15 cellular contexts compared by ENCODE assay signal in genomic region chr7:128359939-128360338, GRCh38. TPM values are rescaled to one million over a fixed set of nuclear protein-coding genes. Genes with fewer than 3 reads are reported as not detected.
DNase-seq lines count a peak whose midpoint lies in the region; ATAC-seq and TF ChIP-seq lines count a peak whose summit lies in the region.
"Had no signal": no experiment of that assay in that cellular context is flagged by ENCODE, and none has a peak within 500 bp of the region (broad histone marks: within the 10 kb centered on the region; RNA-seq: fewer than 3 reads in every experiment).

No MANE protein-coding gene starts in this region.

- H3K27me3 Mint-ChIP-seq in CD8-positive, alpha-beta memory T cell, result peaks cover 19 to 58% of the 10 kb centered on the region in 2 donors
- H3K27me3 Mint-ChIP-seq in progenitor cell of endocrine pancreas, result peaks cover 84% of the 10 kb centered on the region

- H3K9me3 Mint-ChIP-seq in CD8-positive, alpha-beta memory T cell, result no peaks in the 10 kb centered on the region
- no peaks in the 10 kb centered on the region for H3K9me3 Mint-ChIP-seq in progenitor cell of endocrine pancreas (ENCODE audit: low read depth)
- H3K9me3 Mint-ChIP-seq: memory B cell; stimulated activated memory B cell treated with anti-CD40 and anti-IgM and Interleukin-4, amounts not matched to agents 10 μg/mL and 1 μg/mL and 100 μg/mL, for 72 hours had no signal

- DNase-seq in CD8-positive, alpha-beta memory T cell, result no peak
- DNase-seq in NT2/D1 (ENCODE audit: low read depth, low spot score), result no peak
- no peak for DNase-seq in progenitor cell of endocrine pancreas (ENCODE audit: low spot score, unreplicated experiment)
- DNase-seq in NCI-H2196 treated with DMSO at 0.1 percent for 48 hours (lab: John Stamatoyannopoulos, UW; ENCODE audit: unreplicated experiment), result no peak
- no peak for DNase-seq in putamen (ENCODE audit: low spot score)
- DNase-seq: activated naive CD4-positive, alpha-beta T cell treated with anti-CD3 and anti-CD28 coated beads, Interleukin-2, amount 50 U/mL, for 16 hours; NCI-H1694; NCI-H226; T1000 had no signal

- H3K36me3 ChIP-seq in CD8-positive, alpha-beta memory T cell (ENCODE audit: insufficient read depth, low read length), result no peaks in the 10 kb centered on the region
- no peaks in the 10 kb centered on the region for H3K36me3 ChIP-seq in NT2/D1 (ENCODE audit: insufficient read depth, insufficient read length, low read length)
- no peaks in the 10 kb centered on the region for H3K36me3 ChIP-seq in mesodermal cell (ENCODE audit: control insufficient read depth, insufficient read depth, low read length)
- H3K36me3 ChIP-seq: thoracic aorta had no signal

- peaks cover 6% of the 10 kb centered on the region for H3K4me1 ChIP-seq in CD8-positive, alpha-beta memory T cell (ENCODE audit: insufficient read depth, low read length)
- H3K4me1 ChIP-seq in NT2/D1 (ENCODE audit: insufficient read depth, insufficient read length), result peaks cover 12% of the 10 kb centered on the region
- H3K4me1 ChIP-seq in mesodermal cell (ENCODE audit: control insufficient read depth, insufficient read depth, low read length, poor library complexity, severe bottlenecking), result peaks cover 28% of the 10 kb centered on the region

- no peaks in the 10 kb centered on the region for H3K36me3 Mint-ChIP-seq in CD8-positive, alpha-beta memory T cell
- H3K36me3 Mint-ChIP-seq in progenitor cell of endocrine pancreas (ENCODE audit: insufficient read depth), result no peaks in the 10 kb centered on the region
- H3K36me3 Mint-ChIP-seq: memory B cell; stimulated activated memory B cell treated with anti-CD40 and anti-IgM and Interleukin-4, amounts not matched to agents 10 μg/mL and 1 μg/mL and 100 μg/mL, for 72 hours had no signal

- peaks cover 14 to 22% (median 14%) of the 10 kb centered on the region in 3 donors for H3K4me1 Mint-ChIP-seq in CD8-positive, alpha-beta memory T cell
- peaks cover 13% of the 10 kb centered on the region for H3K4me1 Mint-ChIP-seq in progenitor cell of endocrine pancreas (ENCODE audit: low read depth)

- 79 to 100% methylated on average over 2 to 3 of the region's 4 CpGs for WGBS in mesodermal cell (ENCODE audit: insufficient coverage in 2 of 2), 2 experiments

- no peak overlapping the region for H3K4me3 ChIP-seq in CD8-positive, alpha-beta memory T cell (ENCODE audit: low read length)
- H3K4me3 ChIP-seq in NT2/D1 (ENCODE audit: insufficient read length, low read depth) (no peak overlapping the region), mesodermal cell (ENCODE audit: extremely low read depth, insufficient read depth, low read length, poor library complexity, severe bottlenecking) (peak overlapping the region; percentile 3)

- H3K27ac Mint-ChIP-seq in CD8-positive, alpha-beta memory T cell, result no peak overlapping the region
- H3K27ac Mint-ChIP-seq in progenitor cell of endocrine pancreas, result no peak overlapping the region
- H3K27ac Mint-ChIP-seq: memory B cell; stimulated activated memory B cell treated with anti-CD40 and anti-IgM and Interleukin-4, amounts not matched to agents 10 μg/mL and 1 μg/mL and 100 μg/mL, for 72 hours had no signal

- CTCF ChIA-PET in CD8-positive, alpha-beta memory T cell (lab: Charles Lee), result interaction anchor here (1.4 kb wide), 1 partner anchor 12 kb away, joined by 3 read pairs; no protein-coding TSS in a partner anchor

- H3K9ac ChIP-seq in NT2/D1 (ENCODE audit: insufficient read length, low read depth), result peak overlapping the region; percentile 21

- H3K4me3 Mint-ChIP-seq in CD8-positive, alpha-beta memory T cell, result peak overlapping the region in 5 of 7 donors; percentile 25 to 61 (median 48)
- H3K4me3 Mint-ChIP-seq in progenitor cell of endocrine pancreas (ENCODE audit: low read depth), result peak overlapping the region; percentile 3
- H3K4me3 Mint-ChIP-seq: stimulated activated memory B cell treated with anti-CD40 and anti-IgM and Interleukin-4, amounts not matched to agents 10 μg/mL and 1 μg/mL and 100 μg/mL, for 72 hours had no signal

- H3K9me3 ChIP-seq in CD8-positive, alpha-beta memory T cell (ENCODE audit: low read length), result no peaks in the 10 kb centered on the region
- no peaks in the 10 kb centered on the region for H3K9me3 ChIP-seq in NT2/D1 (ENCODE audit: insufficient read depth, low read length)
- no peaks in the 10 kb centered on the region for H3K9me3 ChIP-seq in mesodermal cell (ENCODE audit: control insufficient read depth, low read length)
- H3K9me3 ChIP-seq: thoracic aorta had no signal

- no peak overlapping the region for H3K27ac ChIP-seq in CD8-positive, alpha-beta memory T cell (ENCODE audit: low read depth, low read length)
- no peak overlapping the region for H3K27ac ChIP-seq in mesodermal cell (ENCODE audit: low read depth, low read length, severe bottlenecking)
- H3K27ac ChIP-seq: thoracic aorta had no signal

- peaks cover 26% of the 10 kb centered on the region for H3K27me3 ChIP-seq in CD8-positive, alpha-beta memory T cell (ENCODE audit: insufficient read depth, low read length, poor library complexity, severe bottlenecking)
- peaks cover 51% of the 10 kb centered on the region for H3K27me3 ChIP-seq in NT2/D1 (ENCODE audit: insufficient read depth, insufficient read length)

- no peak for ATAC-seq in HG03196 (IDR thresholded peaks at IDR 0.05; ENCODE audit: unreplicated experiment)
- ATAC-seq: stimulated activated memory B cell treated with anti-CD40 and anti-IgM and Interleukin-4, amounts not matched to agents 10 μg/mL and 1 μg/mL and 100 μg/mL, for 72 hours had no signal

- POLR2A ChIA-PET in CD8-positive, alpha-beta memory T cell (lab: Charles Lee), result no interaction called here

- no peak for TF ChIP-seq CTCF in progenitor cell of endocrine pancreas (IDR thresholded peaks at IDR 0.05; ENCODE audit: unreplicated experiment)

RNA-seq across cellular contexts. Expression of gene PRRT4, which starts 1.6 kb away (rescaled TPM):
- under 1 TPM; 0.22 to 0.35 TPM for total RNA-seq in CD8-positive, alpha-beta memory T cell
- polyA plus RNA-seq in CD8-positive, alpha-beta memory T cell, result 0.09 TPM
- polyA plus RNA-seq in mesodermal cell (2013, experiment 1 of 2), result 5.1 TPM
- 5.9 TPM for polyA plus RNA-seq in mesodermal cell (2013, experiment 2 of 2)
- 0.86 and 2.9 TPM in 2 replicates for total RNA-seq in progenitor cell of endocrine pancreas
- total RNA-seq: kidney epithelial cell had no signal

RNA-seq across cellular contexts. Expression of gene RBM28, which starts 16.2 kb away (rescaled TPM):
- total RNA-seq in CD8-positive, alpha-beta memory T cell, result 10 to 100 TPM; 77.7 to 77.8 TPM
- polyA plus RNA-seq in CD8-positive, alpha-beta memory T cell, result 10.0 TPM
- polyA plus RNA-seq in mesodermal cell (2013, experiment 1 of 2), result 34.1 TPM
- polyA plus RNA-seq in mesodermal cell (2013, experiment 2 of 2), result 32.8 TPM
- 51.0 and 56.7 TPM in 2 replicates for total RNA-seq in progenitor cell of endocrine pancreas

RNA-seq across cellular contexts. Expression of gene IMPDH1, which starts 49.8 kb away (rescaled TPM):
- total RNA-seq in CD8-positive, alpha-beta memory T cell, result 10 to 100 TPM; 69.1 to 70.4 TPM
- 48.3 TPM for polyA plus RNA-seq in CD8-positive, alpha-beta memory T cell
- polyA plus RNA-seq in mesodermal cell (2013, experiment 1 of 2), result 34.0 TPM
- 29.9 TPM for polyA plus RNA-seq in mesodermal cell (2013, experiment 2 of 2)
- 23.4 and 28.4 TPM in 2 replicates for total RNA-seq in progenitor cell of endocrine pancreas
